11 cellular contexts compared by ENCODE assay signal in the genomic region with DNA sequence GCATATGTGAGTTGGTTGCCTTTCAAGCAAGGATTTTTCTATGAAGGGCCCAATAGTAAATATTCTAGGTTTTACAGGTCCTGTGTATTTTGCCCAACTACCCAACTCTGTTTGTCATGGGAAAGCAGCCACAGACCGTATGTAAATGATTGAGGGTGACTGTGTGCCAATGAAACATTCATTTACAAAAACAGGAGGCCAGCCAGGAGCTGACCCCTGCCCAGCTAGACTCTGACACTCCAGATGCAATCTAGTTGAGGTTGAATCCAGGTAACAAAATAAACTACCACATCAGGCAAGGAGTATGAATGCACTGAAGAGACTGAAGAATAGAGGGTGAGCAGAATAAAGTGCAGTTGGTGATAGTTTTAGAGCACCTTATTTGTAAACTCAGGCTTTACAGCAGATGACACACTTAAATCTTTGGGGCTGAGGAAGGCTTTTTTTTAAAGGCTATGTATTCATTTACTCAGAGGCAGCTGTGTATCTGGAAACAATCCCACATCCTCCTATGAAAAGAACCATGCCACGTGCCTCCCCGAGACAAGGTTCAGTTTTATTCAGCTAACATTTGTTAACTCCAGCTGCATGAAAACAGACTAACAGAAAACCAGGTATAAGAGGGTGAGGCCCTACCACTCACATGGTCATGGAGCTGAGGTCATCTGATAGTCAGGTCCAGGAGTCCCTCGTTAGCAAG.
DNase-seq lines count a peak whose midpoint lies in the region; TF ChIP-seq lines count a peak whose summit lies in the region.
"Had no signal": no experiment of that assay in that cellular context is flagged by ENCODE, and none has a peak within 500 bp of the region (broad histone marks: within the 10 kb centered on the region; RNA-seq: fewer than 3 reads in every experiment).

No MANE protein-coding gene starts in this region.

- H3K9me3 Mint-ChIP-seq in nephron = no peaks in the 10 kb centered on the region
- H3K9me3 Mint-ChIP-seq: mesothelial cell of epicardium had no signal

- peak overlapping the region; percentile 55 to 75 (median 67) for H3K27ac Mint-ChIP-seq in nephron
- H3K27ac Mint-ChIP-seq: mesothelial cell of epicardium had no signal

- no peak overlapping the region for H3K4me3 Mint-ChIP-seq in nephron
- H3K4me3 Mint-ChIP-seq: mesothelial cell of epicardium had no signal

- DNase-seq in NCI-H2196 treated with DMSO at 0.1 percent for 48 hours (lab: John Stamatoyannopoulos, UW; ENCODE audit: unreplicated experiment) (peak; percentile 36), NCI-H2196 (lab: John Stamatoyannopoulos, UW; ENCODE audit: unreplicated experiment) (no peak), NCI-H1092 (lab: John Stamatoyannopoulos, UW) (peak; percentile 39), fibroblast of mammary gland (ENCODE audit: low read depth) (peak; percentile 40), pons (ENCODE audit: low spot score) (no peak)
- DNase-seq in stimulated activated CD4-positive, alpha-beta T cell treated with anti-CD3 and anti-CD28 coated beads, Interleukin-2, amount 100 ng/mL, for 24 hours = no peak
- no peak for DNase-seq in stimulated activated CD4-positive, alpha-beta T cell treated with anti-CD3 and anti-CD28 coated beads, Interleukin-12 subunit alpha, Interleukin-12 subunit beta, amount 100 ng/mL, for 4 hours
- DNase-seq: activated T-cell treated with anti-CD3 and anti-CD28 coated beads, Interleukin-2, amount 50 U/mL, for 1 hour; NCI-H2107 had no signal

- H3K27me3 Mint-ChIP-seq in nephron (ENCODE audit: low read depth) = no peaks in the 10 kb centered on the region

- no peaks in the 10 kb centered on the region for H3K36me3 Mint-ChIP-seq in nephron (ENCODE audit: low read depth)
- H3K36me3 Mint-ChIP-seq: mesothelial cell of epicardium had no signal

- peaks cover 28% of the 10 kb centered on the region for H3K4me1 Mint-ChIP-seq in nephron

- no peak for TF ChIP-seq CTCF in fibroblast of mammary gland (conservative IDR thresholded peaks at IDR 0.05; ENCODE audit: control insufficient read depth, insufficient read depth, low read depth, low read length)
- no peak for TF ChIP-seq CTCF in nephron (IDR thresholded peaks at IDR 0.05; ENCODE audit: unreplicated experiment in 3 of 3)

- H3K4me3 ChIP-seq in fibroblast of mammary gland (ENCODE audit: control insufficient read depth, low read depth, low read length) = no peak overlapping the region

Comparison
In these comparisons a context has a peak if more than half of its experiments do, and no peak if none do; other contexts are left out.
1. DNase-seq: peak in NCI-H2196 treated with DMSO at 0.1 percent for 48 hours (single experiment), NCI-H1092 (single experiment) and fibroblast of mammary gland (single experiment); none in NCI-H2196 (single experiment), pons (single experiment), stimulated activated CD4-positive, alpha-beta T cell treated with anti-CD3 and anti-CD28 coated beads, Interleukin-2, amount 100 ng/mL, for 24 hours (0 of 2) and stimulated activated CD4-positive, alpha-beta T cell treated with anti-CD3 and anti-CD28 coated beads, Interleukin-12 subunit alpha, Interleukin-12 subunit beta, amount 100 ng/mL, for 4 hours (single experiment).